ENCODE assay signal across 35 cellular contexts in the genomic region with DNA sequence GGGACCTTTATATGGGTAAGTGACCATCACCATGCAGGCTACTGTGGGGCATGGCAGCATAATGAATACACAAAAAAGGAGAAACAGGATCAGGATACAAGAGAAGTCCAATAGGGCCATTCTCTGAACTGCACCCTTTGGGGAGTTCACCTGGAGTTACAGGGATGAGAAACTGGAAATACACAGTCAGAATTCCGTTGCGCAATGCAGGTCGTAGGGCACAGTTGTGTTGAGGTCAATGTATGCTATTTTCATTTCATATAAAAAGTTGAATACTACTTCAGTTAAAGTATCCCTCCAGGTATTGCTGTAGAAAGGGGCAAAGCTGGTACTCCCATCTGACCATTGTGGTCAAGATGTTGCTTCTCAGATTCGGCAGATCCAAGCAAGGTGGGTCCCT.
"Had no signal": no experiment of that assay in that cellular context is flagged by ENCODE, and none has a peak within 500 bp of the region (broad histone marks: within the 10 kb centered on the region; RNA-seq: fewer than 3 reads in every experiment).

No MANE protein-coding gene starts in this region.

- H3K27me3 ChIP-seq: MG63 had no signal

- H3K9me3 ChIP-seq: MG63 had no signal

- H3K36me3 ChIP-seq: MG63 had no signal

- DNase-seq: Kasumi-1, MG63, MM.1S, MV-4-11, NCI-H1048, NCI-H1092, NCI-H1092 treated with DMSO at 0.1 percent for 48 hours, NCI-H1105, NCI-H1105 treated with DMSO at 0.1 percent for 48 hours, NCI-H1417, NCI-H1417 treated with DMSO at 0.1 percent for 48 hours, NCI-H1436, NCI-H1436 treated with DMSO at 0.1 percent for 48 hours, NCI-H146, NCI-H1694, NCI-H1694 treated with DMSO at 0.1 percent for 48 hours, NCI-H187, NCI-H187 treated with DMSO at 0.1 percent for 48 hours, NCI-H1930, NCI-H2029, NCI-H2029 treated with DMSO at 0.1 percent for 48 hours, NCI-H2081, NCI-H2081 treated with DMSO at 0.1 percent for 48 hours, NCI-H2107, NCI-H2171, NCI-H2171 treated with DMSO at 0.1 percent for 48 hours, NCI-H2227 treated with DMSO at 0.1 percent for 48 hours, NCI-H226, NCI-H345, NCI-H446, NCI-H446 treated with DMSO at 0.1 percent for 48 hours, NCI-H510A, NCI-H510A treated with DMSO at 0.1 percent for 48 hours, NCI-H524, NCI-H524 treated with DMSO at 0.1 percent for 48 hours had no signal

- H3K4me3 ChIP-seq: MG63 had no signal
